In the genomic region with DNA sequence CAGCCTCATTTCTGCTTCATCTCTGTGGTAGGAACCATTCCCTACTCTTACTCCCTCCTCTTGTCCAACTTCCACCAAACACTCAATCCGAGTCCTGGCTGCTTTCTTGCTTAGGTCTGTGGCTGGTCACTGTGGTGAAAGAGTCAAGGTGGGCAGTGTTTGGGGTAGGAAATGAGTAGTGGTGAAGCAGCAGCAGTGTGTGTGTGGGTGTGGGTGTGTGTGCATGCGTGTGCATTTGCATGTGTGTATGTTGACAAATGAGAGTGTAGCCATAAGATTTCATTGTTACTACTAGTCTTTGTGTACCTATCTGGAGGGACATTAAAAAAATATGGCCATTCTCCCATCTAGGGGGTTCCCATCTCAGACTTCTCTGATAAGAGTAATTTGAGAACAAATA, we compare ENCODE assay signal across 30 cellular contexts.
"Had no signal": no experiment of that assay in that cellular context is flagged by ENCODE, and none has a peak within 500 bp of the region (broad histone marks: within the 10 kb centered on the region; RNA-seq: fewer than 3 reads in every experiment).

No MANE protein-coding gene starts in this region.

- H3K27me3 Mint-ChIP-seq: activated CD4-positive, alpha-beta T cell treated with anti-CD3 and anti-CD28 coated beads for 36 hours; activated CD4-positive, alpha-beta T cell treated with anti-CD3 and anti-CD28 coated beads, Interleukin-2, amount 10 ng/mL, durations not matched to agents 7 days and 5 days; activated naive CD4-positive, alpha-beta T cell treated with anti-CD3 and anti-CD28 coated beads, Interleukin-2, amount 50 U/mL, for 24 hours; activated T-cell treated with anti-CD3 and anti-CD28 coated beads, Interleukin-2, amount 50 U/mL, for 24 hours; activated T-helper 17 cell treated with anti-CD3 and anti-CD28 coated beads, Interleukin-2, amount 50 U/mL, for 72 hours; brain; T-cell had no signal

- DNase-seq: activated CD4-positive, alpha-beta memory T cell treated with anti-CD3 and anti-CD28 coated beads, Interleukin-2, amount 10 ng/mL, durations not matched to agents 7 days and 5 days; activated CD4-positive, alpha-beta T cell treated with anti-CD3 and anti-CD28 coated beads for 36 hours; activated CD4-positive, alpha-beta T cell treated with anti-CD3 and anti-CD28 coated beads, Interleukin-2, amount 10 ng/mL, durations not matched to agents 7 days and 5 days; activated CD4-positive, alpha-beta T cell treated with anti-CD3 and anti-CD28 coated beads, Interleukin-2, amount 50 U/mL, for 4 hours; activated CD4-positive, CD25-positive, alpha-beta regulatory T cell; activated CD4-positive, CD25-positive, alpha-beta regulatory T cell treated with anti-CD3 and anti-CD28 coated beads, Interleukin-2, amount 50 U/mL, for 72 hours; activated CD8-positive, alpha-beta memory T cell treated with anti-CD3 and anti-CD28 coated beads, Interleukin-2, amount 50 U/mL, for 48 hours; activated effector memory CD4-positive, alpha-beta T cell treated with Interleukin-2 at 50 U/mL for 16 hours; activated gamma-delta T cell treated with Interleukin-2 at 50 U/mL for 16 hours; activated naive CD4-positive, alpha-beta T cell treated with anti-CD3 and anti-CD28 coated beads for 36 hours; activated naive CD8-positive, alpha-beta T cell treated with anti-CD3 and anti-CD28 coated beads, Interleukin-2, amount 10 ng/mL, durations not matched to agents 7 days and 5 days; activated T-cell treated with anti-CD3 and anti-CD28 coated beads for 4 hours; activated T-cell treated with anti-CD3 and anti-CD28 coated beads, Interleukin-2, amount 50 U/mL, for 24 hours; central memory CD4-positive, alpha-beta T cell; cerebellar nuclear complex; colonic mucosa; effector CD8-positive, alpha-beta T cell; foreskin fibroblast; head of caudate nucleus; T-cell; T-helper 9 cell had no signal

- H3K36me3 ChIP-seq: ascending aorta, breast epithelium, cardiac muscle cell, colonic mucosa had no signal

- H3K36me3 Mint-ChIP-seq: activated naive CD4-positive, alpha-beta T cell treated with anti-CD3 and anti-CD28 coated beads, Interleukin-2, amount 50 U/mL, for 24 hours; activated naive CD8-positive, alpha-beta T cell treated with anti-CD3 and anti-CD28 coated beads, Interleukin-2, amount 10 ng/mL, durations not matched to agents 7 days and 5 days; T-cell had no signal

- H3K27me3 ChIP-seq: ascending aorta, breast epithelium, cardiac muscle cell, colonic mucosa had no signal

- H3K9me3 ChIP-seq: ascending aorta, breast epithelium, colonic mucosa had no signal

- H3K4me1 Mint-ChIP-seq: activated CD4-positive, alpha-beta memory T cell treated with anti-CD3 and anti-CD28 coated beads, Interleukin-2, amount 10 ng/mL, durations not matched to agents 7 days and 5 days; activated CD4-positive, alpha-beta T cell treated with anti-CD3 and anti-CD28 coated beads for 36 hours; activated CD4-positive, alpha-beta T cell treated with anti-CD3 and anti-CD28 coated beads, Interleukin-2, amount 10 ng/mL, durations not matched to agents 7 days and 5 days; activated naive CD4-positive, alpha-beta T cell treated with anti-CD3 and anti-CD28 coated beads, Interleukin-2, amount 50 U/mL, for 24 hours; activated T-helper 17 cell treated with anti-CD3 and anti-CD28 coated beads, Interleukin-2, amount 50 U/mL, for 72 hours; brain; T-cell had no signal

- H3K4me1 ChIP-seq: ascending aorta, breast epithelium, colonic mucosa had no signal

- ATAC-seq: activated CD4-positive, alpha-beta T cell treated with anti-CD3 and anti-CD28 coated beads for 36 hours; activated T-helper 17 cell treated with anti-CD3 and anti-CD28 coated beads, Interleukin-2, amount 50 U/mL, for 72 hours; esophagus mucosa; T-cell had no signal

- H3K27ac ChIP-seq: ascending aorta, breast epithelium, cardiac muscle cell, colonic mucosa had no signal

- FAIRE-seq: frontal cortex had no signal

- H3K27ac Mint-ChIP-seq: activated CD4-positive, alpha-beta memory T cell treated with anti-CD3 and anti-CD28 coated beads, Interleukin-2, amount 10 ng/mL, durations not matched to agents 7 days and 5 days; activated CD4-positive, alpha-beta T cell treated with anti-CD3 and anti-CD28 coated beads for 36 hours; activated CD4-positive, alpha-beta T cell treated with anti-CD3 and anti-CD28 coated beads, Interleukin-2, amount 10 ng/mL, durations not matched to agents 7 days and 5 days; activated naive CD4-positive, alpha-beta T cell treated with anti-CD3 and anti-CD28 coated beads for 36 hours; activated naive CD4-positive, alpha-beta T cell treated with anti-CD3 and anti-CD28 coated beads, Interleukin-2, amount 50 U/mL, for 24 hours; activated naive CD8-positive, alpha-beta T cell treated with anti-CD3 and anti-CD28 coated beads, Interleukin-2, amount 10 ng/mL, durations not matched to agents 7 days and 5 days; activated T-cell treated with anti-CD3 and anti-CD28 coated beads, Interleukin-2, amount 50 U/mL, for 24 hours; activated T-helper 17 cell treated with anti-CD3 and anti-CD28 coated beads, Interleukin-2, amount 50 U/mL, for 72 hours; brain; T-cell; T-helper 1 cell treated with Interleukin-12 subunit alpha and Interleukin-12 subunit beta and Interleukin-4 antibody, amounts not matched to agents 30 μg/mL and 1 μg/mL, for 36 hours had no signal

- H3K9me3 Mint-ChIP-seq: activated CD4-positive, alpha-beta memory T cell treated with anti-CD3 and anti-CD28 coated beads, Interleukin-2, amount 10 ng/mL, durations not matched to agents 7 days and 5 days; activated CD4-positive, alpha-beta T cell treated with anti-CD3 and anti-CD28 coated beads, Interleukin-2, amount 10 ng/mL, durations not matched to agents 7 days and 5 days; activated naive CD4-positive, alpha-beta T cell treated with anti-CD3 and anti-CD28 coated beads for 36 hours; activated naive CD4-positive, alpha-beta T cell treated with anti-CD3 and anti-CD28 coated beads, Interleukin-2, amount 50 U/mL, for 24 hours; activated naive CD8-positive, alpha-beta T cell treated with anti-CD3 and anti-CD28 coated beads, Interleukin-2, amount 10 ng/mL, durations not matched to agents 7 days and 5 days; activated T-cell treated with anti-CD3 and anti-CD28 coated beads, Interleukin-2, amount 50 U/mL, for 24 hours; activated T-helper 17 cell treated with anti-CD3 and anti-CD28 coated beads, Interleukin-2, amount 50 U/mL, for 72 hours; brain; T-cell; T-helper 1 cell treated with Interleukin-12 subunit alpha and Interleukin-12 subunit beta and Interleukin-4 antibody, amounts not matched to agents 30 μg/mL and 1 μg/mL, for 36 hours had no signal

- H3K4me3 ChIP-seq: ascending aorta, breast epithelium, cardiac muscle cell, colonic mucosa had no signal

- H3K4me3 Mint-ChIP-seq: activated CD4-positive, alpha-beta memory T cell treated with anti-CD3 and anti-CD28 coated beads, Interleukin-2, amount 10 ng/mL, durations not matched to agents 7 days and 5 days; activated CD4-positive, alpha-beta T cell treated with anti-CD3 and anti-CD28 coated beads for 36 hours; activated CD4-positive, alpha-beta T cell treated with anti-CD3 and anti-CD28 coated beads, Interleukin-2, amount 10 ng/mL, durations not matched to agents 7 days and 5 days; activated naive CD4-positive, alpha-beta T cell treated with anti-CD3 and anti-CD28 coated beads for 36 hours; activated naive CD4-positive, alpha-beta T cell treated with anti-CD3 and anti-CD28 coated beads, Interleukin-2, amount 50 U/mL, for 24 hours; activated naive CD8-positive, alpha-beta T cell treated with anti-CD3 and anti-CD28 coated beads, Interleukin-2, amount 10 ng/mL, durations not matched to agents 7 days and 5 days; activated T-cell treated with anti-CD3 and anti-CD28 coated beads, Interleukin-2, amount 50 U/mL, for 24 hours; activated T-helper 17 cell treated with anti-CD3 and anti-CD28 coated beads, Interleukin-2, amount 50 U/mL, for 72 hours; brain; T-cell; T-helper 1 cell treated with Interleukin-12 subunit alpha and Interleukin-12 subunit beta and Interleukin-4 antibody, amounts not matched to agents 30 μg/mL and 1 μg/mL, for 36 hours had no signal
